ENCODE assay signal across 15 cellular contexts in genomic region chr17:58556833-58557250, GRCh38. TPM values are rescaled to one million over a fixed set of nuclear protein-coding genes. Genes with fewer than 3 reads are reported as not detected.
DNase-seq lines count a peak whose midpoint lies in the region; ATAC-seq and TF ChIP-seq lines count a peak whose summit lies in the region.
"Had no signal": no experiment of that assay in that cellular context is flagged by ENCODE, and none has a peak within 500 bp of the region (broad histone marks: within the 10 kb centered on the region; RNA-seq: fewer than 3 reads in every experiment).

No MANE protein-coding gene starts in this region.

- H3K4me1 Mint-ChIP-seq in IgD-negative memory B cell, result peaks cover 18 to 30% (median 27%) of the 10 kb centered on the region in 3 donors
- peaks cover 10 to 18% of the 10 kb centered on the region in 2 donors for H3K4me1 Mint-ChIP-seq in stimulated activated naive B cell treated with anti-CD40 and anti-IgM and Interleukin-4, amounts not matched to agents 10 μg/mL and 1 μg/mL and 100 μg/mL, for 72 hours
- H3K4me1 Mint-ChIP-seq: central memory CD8-positive, alpha-beta T cell had no signal

- no peaks in the 10 kb centered on the region for H3K36me3 Mint-ChIP-seq in IgD-negative memory B cell
- no peaks in the 10 kb centered on the region for H3K36me3 Mint-ChIP-seq in stimulated activated naive B cell treated with anti-CD40 and anti-IgM and Interleukin-4, amounts not matched to agents 10 μg/mL and 1 μg/mL and 100 μg/mL, for 72 hours

- H3K4me3 Mint-ChIP-seq in IgD-negative memory B cell, result peak overlapping the region; percentile 7 to 81 (median 66)
- peak overlapping the region; percentile 33 to 48 for H3K4me3 Mint-ChIP-seq in stimulated activated naive B cell treated with anti-CD40 and anti-IgM and Interleukin-4, amounts not matched to agents 10 μg/mL and 1 μg/mL and 100 μg/mL, for 72 hours
- H3K4me3 Mint-ChIP-seq: central memory CD8-positive, alpha-beta T cell had no signal

- peak overlapping the region in 1 of 3 donors; percentile 86 for H3K27ac Mint-ChIP-seq in IgD-negative memory B cell
- peak overlapping the region; percentile 63 for H3K27ac Mint-ChIP-seq in stimulated activated naive B cell treated with anti-CD40 and anti-IgM and Interleukin-4, amounts not matched to agents 10 μg/mL and 1 μg/mL and 100 μg/mL, for 72 hours

- no peaks in the 10 kb centered on the region for H3K27me3 Mint-ChIP-seq in IgD-negative memory B cell
- H3K27me3 Mint-ChIP-seq in stimulated activated naive B cell treated with anti-CD40 and anti-IgM and Interleukin-4, amounts not matched to agents 10 μg/mL and 1 μg/mL and 100 μg/mL, for 72 hours, result no peaks in the 10 kb centered on the region

- DNase-seq in OCI-M1 (lab: John Stamatoyannopoulos, UW) (peak; percentile 78), epithelial cell of esophagus (ENCODE audit: low read depth) (peak; percentile 30), activated gamma-delta T cell treated with Interleukin-2 at 50 U/mL for 16 hours (no peak), activated T-cell treated with anti-CD3 and anti-CD28 coated beads for 4 hours (no peak)
- no peak for DNase-seq in stimulated activated naive B cell treated with anti-CD40 and anti-IgM and Interleukin-4, amounts not matched to agents 10 μg/mL and 1 μg/mL and 100 μg/mL, for 72 hours
- DNase-seq: NCI-H2171; NK-92 treated with Interleukin-12 subunit alpha and Interleukin-12 subunit beta, amount 100 ng/mL, for 24 hours; pancreas; spleen; tibial artery had no signal

- peaks cover 0 to 2% (median 0%) of the 10 kb centered on the region in 3 donors for H3K9me3 Mint-ChIP-seq in IgD-negative memory B cell
- no peaks in the 10 kb centered on the region for H3K9me3 Mint-ChIP-seq in stimulated activated naive B cell treated with anti-CD40 and anti-IgM and Interleukin-4, amounts not matched to agents 10 μg/mL and 1 μg/mL and 100 μg/mL, for 72 hours
- H3K9me3 Mint-ChIP-seq: central memory CD8-positive, alpha-beta T cell had no signal

- no peak overlapping the region for H3K4me3 ChIP-seq in epithelial cell of esophagus (ENCODE audit: low read length)
- H3K4me3 ChIP-seq: esophagus muscularis mucosa, pancreas, spleen, tibial artery had no signal

- TF ChIP-seq CTCF in epithelial cell of esophagus (IDR thresholded peaks at IDR 0.05; ENCODE audit: insufficient read depth, low read depth, low read length, missing control alignments), result no peak

- peak; percentile 68 to 83 for ATAC-seq in stimulated activated naive B cell treated with anti-CD40 and anti-IgM and Interleukin-4, amounts not matched to agents 10 μg/mL and 1 μg/mL and 100 μg/mL, for 72 hours (replicated peaks)
- ATAC-seq in HG02798 (IDR thresholded peaks at IDR 0.05; ENCODE audit: poor library complexity, unreplicated experiment), result no peak
- ATAC-seq in activated CD4-positive, CD25-positive, alpha-beta regulatory T cell treated with anti-CD3 and anti-CD28 coated beads, Interleukin-2, amount 50 U/mL, for 24 hours, result no peak
- ATAC-seq: pancreas had no signal

RNA-seq across cellular contexts. Expression of gene MTMR4, which starts 42.4 kb away (rescaled TPM):
- polyA plus RNA-seq in IgD-negative memory B cell, result 37.0 TPM

Comparison
In these comparisons a context has a peak if more than half of its experiments do, and no peak if none do; other contexts are left out.
1. DNase-seq: peak in OCI-M1 (single experiment) and epithelial cell of esophagus (single experiment); none in stimulated activated naive B cell treated with anti-CD40 and anti-IgM and Interleukin-4, amounts not matched to agents 10 μg/mL and 1 μg/mL and 100 μg/mL, for 72 hours (single experiment), activated gamma-delta T cell treated with Interleukin-2 at 50 U/mL for 16 hours (single experiment) and activated T-cell treated with anti-CD3 and anti-CD28 coated beads for 4 hours (single experiment).
2. ATAC-seq: peak in stimulated activated naive B cell treated with anti-CD40 and anti-IgM and Interleukin-4, amounts not matched to agents 10 μg/mL and 1 μg/mL and 100 μg/mL, for 72 hours (2 of 2); none in HG02798 (single experiment) and activated CD4-positive, CD25-positive, alpha-beta regulatory T cell treated with anti-CD3 and anti-CD28 coated beads, Interleukin-2, amount 50 U/mL, for 24 hours (0 of 2).